27 cellular contexts compared by ENCODE assay signal in the genomic region with DNA sequence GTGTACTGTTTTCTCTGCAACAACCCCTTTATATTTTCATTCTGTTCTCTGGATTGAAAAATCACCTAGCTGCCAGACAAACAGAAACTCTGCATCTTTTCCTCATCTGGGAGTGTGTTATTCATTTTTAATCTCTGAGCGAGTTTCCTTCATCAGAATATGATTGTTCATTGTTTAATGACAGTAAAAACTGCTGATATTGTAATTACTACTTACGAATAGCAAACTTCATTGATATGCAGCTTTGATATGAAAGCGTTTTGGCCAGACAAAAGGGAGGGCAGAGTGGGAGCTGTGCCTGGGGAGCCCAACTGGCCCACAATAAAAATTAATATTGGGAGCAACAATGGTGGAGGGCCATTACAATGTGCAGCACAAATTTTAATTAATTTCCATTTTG.
"Had no signal": no experiment of that assay in that cellular context is flagged by ENCODE, and none has a peak within 500 bp of the region (broad histone marks: within the 10 kb centered on the region; RNA-seq: fewer than 3 reads in every experiment).

No MANE protein-coding gene starts in this region.

- H3K27me3 ChIP-seq: dorsolateral prefrontal cortex, esophagus squamous epithelium, gastrocnemius medialis, heart right ventricle, left lung had no signal

- ATAC-seq: esophagus mucosa, gastrocnemius medialis, heart right ventricle, left cardiac atrium, left lung, left ventricle myocardium superior, lower lobe of right lung, mucosa of descending colon had no signal

- H3K36me3 ChIP-seq: left lung, lower lobe of right lung had no signal

- H3K9me3 ChIP-seq: esophagus squamous epithelium, gastrocnemius medialis, heart right ventricle, left lung, lower lobe of right lung, mucosa of descending colon had no signal

- H3K27ac ChIP-seq: coronary artery, epithelial cell of prostate, esophagus squamous epithelium, gastrocnemius medialis, heart right ventricle, left lung, lower lobe of right lung had no signal

- DNase-seq: dermis blood vessel endothelial cell; dorsolateral prefrontal cortex; effector CD4-positive, alpha-beta T cell; effector memory CD4-positive, alpha-beta T cell; erythroblast; esophagus squamous epithelium; foreskin fibroblast; foreskin melanocyte; gastrocnemius medialis; glutamatergic neuron; head of caudate nucleus; heart right ventricle; hippocampal formation; left cardiac atrium; left lung; left ventricle myocardium superior; lower lobe of right lung; mesenchymal stem cell; mucosa of descending colon; naive B cell had no signal

- H3K4me3 ChIP-seq: coronary artery, esophagus squamous epithelium, gastrocnemius medialis, heart right ventricle, left lung, lower lobe of right lung, mucosa of descending colon had no signal

- FAIRE-seq: colon, endometrium, islet of Langerhans, keratinocyte had no signal

- H3K4me1 ChIP-seq: esophagus squamous epithelium, gastrocnemius medialis, heart right ventricle, left lung, lower lobe of right lung had no signal
